ENCODE assay signal across 26 cellular contexts in genomic region chr16:22962905-22963304, GRCh38.
DNase-seq lines count a peak whose midpoint lies in the region; ATAC-seq, FAIRE-seq and TF ChIP-seq lines count a peak whose summit lies in the region.
"Had no signal": no experiment of that assay in that cellular context is flagged by ENCODE, and none has a peak within 500 bp of the region (broad histone marks: within the 10 kb centered on the region; RNA-seq: fewer than 3 reads in every experiment).

No MANE protein-coding gene starts in this region.

- peaks cover 54% of the 10 kb centered on the region for H3K27me3 Mint-ChIP-seq in activated T-helper 17 cell treated with anti-CD3 and anti-CD28 coated beads, Interleukin-2, amount 50 U/mL, for 72 hours
- peaks cover 5% of the 10 kb centered on the region for H3K27me3 Mint-ChIP-seq in activated T-helper 1 cell treated with anti-CD3 and anti-CD28 coated beads, Interleukin-12 subunit alpha, Interleukin-12 subunit beta, Interleukin-2, Interleukin-4 antibody, amounts not matched to agents 30 ng/mL and 10 ng/mL and 1 ng/mL, durations not matched to agents 14 hours and 24 hours and 36 hours (ENCODE audit: insufficient read depth)

- H3K23ac ChIP-seq in H1 (ENCODE audit: insufficient read length): no peak overlapping the region

- H2BK120ac ChIP-seq in H1 (replicated peaks; ENCODE audit: low read depth, low read length): no peak overlapping the region

- H3K27ac ChIP-seq in HEK293 (ENCODE audit: extremely low read depth, low read depth, low read length) (no peak overlapping the region), H1 (ENCODE audit: low read depth, low read length) (no peak overlapping the region), iPS-20b (ENCODE audit: low read length) (no peak overlapping the region)
- H3K27ac ChIP-seq: A549; BLaER1 treated with 17β-estradiol and CSF1 and Interleukin-3, amounts not matched to agents 10 nM and 100 nM had no signal

- no peak for TF ChIP-seq EP300 in H1 (IDR thresholded peaks at IDR 0.05; ENCODE audit: borderline replicate concordance in 1 of 2, low read depth in 2 of 2, low read length in 2 of 2)

- DNase-seq in ELF-1 (ENCODE audit: low read depth, low spot score) (peak; percentile 8), H1 (ENCODE audit: low read depth in 1 of 2, low spot score in 2 of 2) (peak in 1 of 2 experiments; percentile 37), HUDEP-2 (lab: John Stamatoyannopoulos, UW; ENCODE audit: unreplicated experiment in 76 of 76) (no peak)
- no peak for DNase-seq in activated T-helper 1 cell treated with anti-CD3 and anti-CD28 coated beads, Interleukin-12 subunit alpha, Interleukin-12 subunit beta, Interleukin-2, Interleukin-4 antibody, amounts not matched to agents 30 ng/mL and 10 ng/mL and 1 ng/mL, durations not matched to agents 14 hours and 24 hours and 36 hours (ENCODE audit: low spot score)
- DNase-seq: 8988T; ACHN; AML-193; BE2C; CD4-positive, alpha-beta T cell; CD8-positive, alpha-beta memory T cell; DMS 273 treated with DMSO at 0.1 percent for 48 hours; DMS79; EL; GF-D8; H9; HFFc6 had no signal

- ATAC-seq in activated T-helper 17 cell treated with anti-CD3 and anti-CD28 coated beads, Interleukin-2, amount 50 U/mL, for 72 hours (replicated peaks): no peak
- ATAC-seq: A549, HCT116 had no signal

- H3K27me3 ChIP-seq in H1 (replicated peaks in 1 of 4; ENCODE audit: control insufficient read depth in 3 of 4, extremely low read depth in 1 of 4, insufficient read depth in 3 of 4, low read length in 3 of 4) (no peaks in the 10 kb centered on the region; a peak in 1 of 7 replicates), iPS-20b (ENCODE audit: insufficient read depth, low read length) (no peaks in the 10 kb centered on the region)
- H3K27me3 ChIP-seq: BE2C; BLaER1 treated with 17β-estradiol and CSF1 and Interleukin-3, amounts not matched to agents 10 nM and 100 nM had no signal

- H4K91ac ChIP-seq in H1 (replicated peaks; ENCODE audit: insufficient read length, low read length): no peak overlapping the region

- H3K9me3 ChIP-seq in HEK293 (ENCODE audit: control insufficient read depth, insufficient read depth, low read depth, low read length) (no peaks in the 10 kb centered on the region), H1 (ENCODE audit: insufficient read depth in 2 of 2, low read depth in 1 of 2, low read length in 1 of 2) (peaks cover 14 to 17% of the 10 kb centered on the region in 2 experiments), iPS-20b (ENCODE audit: insufficient read depth, low read depth, low read length) (peaks cover 16% of the 10 kb centered on the region)

- H3K9me3 Mint-ChIP-seq in activated T-helper 17 cell treated with anti-CD3 and anti-CD28 coated beads, Interleukin-2, amount 50 U/mL, for 72 hours: peaks cover 4% of the 10 kb centered on the region
- no peaks in the 10 kb centered on the region for H3K9me3 Mint-ChIP-seq in activated T-helper 1 cell treated with anti-CD3 and anti-CD28 coated beads, Interleukin-12 subunit alpha, Interleukin-12 subunit beta, Interleukin-2, Interleukin-4 antibody, amounts not matched to agents 30 ng/mL and 10 ng/mL and 1 ng/mL, durations not matched to agents 14 hours and 24 hours and 36 hours
- H3K9me3 Mint-ChIP-seq: HFFc6 had no signal

- H4K5ac ChIP-seq in H1 (ENCODE audit: insufficient read length, low read depth, low read length): no peak overlapping the region

- no peaks in the 10 kb centered on the region for H3K79me2 ChIP-seq in H1 (ENCODE audit: control insufficient read depth in 1 of 2, insufficient read depth in 2 of 2, low read length in 2 of 2)

- no peaks in the 10 kb centered on the region for H3K79me1 ChIP-seq in H1 (ENCODE audit: low read depth, low read length)

- H3K36me3 Mint-ChIP-seq in activated T-helper 17 cell treated with anti-CD3 and anti-CD28 coated beads, Interleukin-2, amount 50 U/mL, for 72 hours (ENCODE audit: low read depth): no peaks in the 10 kb centered on the region
- H3K36me3 Mint-ChIP-seq in activated T-helper 1 cell treated with anti-CD3 and anti-CD28 coated beads, Interleukin-12 subunit alpha, Interleukin-12 subunit beta, Interleukin-2, Interleukin-4 antibody, amounts not matched to agents 30 ng/mL and 10 ng/mL and 1 ng/mL, durations not matched to agents 14 hours and 24 hours and 36 hours (ENCODE audit: low read depth): no peaks in the 10 kb centered on the region
- H3K36me3 Mint-ChIP-seq: CD14-positive monocyte; CD8-positive, alpha-beta memory T cell had no signal

- H3K9ac ChIP-seq in H1 (replicated peaks in 1 of 4; ENCODE audit: extremely low read depth in 1 of 4, low read depth in 3 of 4, low read length in 3 of 4) (no peak overlapping the region), iPS-20b (ENCODE audit: low read depth, low read length) (no peak overlapping the region)
- H3K9ac ChIP-seq: BLaER1 treated with 17β-estradiol and CSF1 and Interleukin-3, amounts not matched to agents 10 nM and 100 nM had no signal

- H4K20me1 ChIP-seq in H1 (replicated peaks in 1 of 2; ENCODE audit: control insufficient read depth in 1 of 2, insufficient read depth in 2 of 2, low read length in 2 of 2): no peaks in the 10 kb centered on the region
- H4K20me1 ChIP-seq: BLaER1 treated with 17β-estradiol and CSF1 and Interleukin-3, amounts not matched to agents 10 nM and 100 nM had no signal

- no peak overlapping the region; the same call in 1 of the 2 replicates for H2BK5ac ChIP-seq in H1 (ENCODE audit: low read depth, low read length)

- H4K8ac ChIP-seq in H1 (ENCODE audit: extremely low read depth, insufficient read depth, low read length): no peak overlapping the region

- no peak overlapping the region for H3K4me3 Mint-ChIP-seq in activated T-helper 17 cell treated with anti-CD3 and anti-CD28 coated beads, Interleukin-2, amount 50 U/mL, for 72 hours
- H3K4me3 Mint-ChIP-seq in activated T-helper 1 cell treated with anti-CD3 and anti-CD28 coated beads, Interleukin-12 subunit alpha, Interleukin-12 subunit beta, Interleukin-2, Interleukin-4 antibody, amounts not matched to agents 30 ng/mL and 10 ng/mL and 1 ng/mL, durations not matched to agents 14 hours and 24 hours and 36 hours: no peak overlapping the region
- H3K4me3 Mint-ChIP-seq: CD14-positive monocyte; CD4-positive, alpha-beta T cell; CD8-positive, alpha-beta memory T cell; H9; HFFc6 had no signal

- no peak overlapping the region for H3K4me2 ChIP-seq in H1 (ENCODE audit: insufficient read depth in 1 of 2, low read depth in 2 of 2, low read length in 2 of 2)
- H3K4me2 ChIP-seq: A549; BLaER1 treated with 17β-estradiol and CSF1 and Interleukin-3, amounts not matched to agents 10 nM and 100 nM had no signal

- H3K23me2 ChIP-seq in H1 (ENCODE audit: low read depth, low read length): no peaks in the 10 kb centered on the region

- H2AK5ac ChIP-seq in H1 (ENCODE audit: low read depth, low read length): no peak overlapping the region

- POLR2A ChIA-PET in HEK293 (lab: Yijun Ruan, JAX) (no interaction called here), H1 (lab: Charles Lee; ENCODE audit: partially characterized antibody) (no interaction called here)

- no peak overlapping the region for H3K56ac ChIP-seq in H1 (replicated peaks; ENCODE audit: insufficient read length, low read depth, low read length)

- no peak overlapping the region for H2BK12ac ChIP-seq in H1 (ENCODE audit: low read depth, low read length)

- H2BK15ac ChIP-seq in H1 (ENCODE audit: low read length): no peak overlapping the region

- no peak overlapping the region for H3K27ac Mint-ChIP-seq in activated T-helper 17 cell treated with anti-CD3 and anti-CD28 coated beads, Interleukin-2, amount 50 U/mL, for 72 hours
- H3K27ac Mint-ChIP-seq in activated T-helper 1 cell treated with anti-CD3 and anti-CD28 coated beads, Interleukin-12 subunit alpha, Interleukin-12 subunit beta, Interleukin-2, Interleukin-4 antibody, amounts not matched to agents 30 ng/mL and 10 ng/mL and 1 ng/mL, durations not matched to agents 14 hours and 24 hours and 36 hours: no peak overlapping the region
- H3K27ac Mint-ChIP-seq: CD14-positive monocyte; CD4-positive, alpha-beta T cell; CD8-positive, alpha-beta memory T cell; H9; HFFc6 had no signal

- 0 out of 2 replicates have a peak overlapping the region, but pooled peaks have one; percentile 10 for H2AFZ ChIP-seq in H1 (ENCODE audit: low read length)

- H3K4me1 ChIP-seq in HEK293 (ENCODE audit: control insufficient read depth, insufficient read depth, low read length): no peaks in the 10 kb centered on the region
- H3K4me1 ChIP-seq in H1 (replicated peaks in 1 of 4; ENCODE audit: control insufficient read depth in 3 of 4, insufficient read depth in 4 of 4, low read length in 3 of 4): no peaks in the 10 kb centered on the region; a peak in 3 of 7 replicates
- H3K4me1 ChIP-seq in iPS-20b (ENCODE audit: insufficient read depth, low read length): no peaks in the 10 kb centered on the region
- H3K4me1 ChIP-seq: A549 had no signal

- H3K36me3 ChIP-seq in HEK293 (ENCODE audit: control insufficient read depth in 2 of 2, insufficient read depth in 1 of 2, low read length in 2 of 2) (no peaks in the 10 kb centered on the region), H1 (ENCODE audit: control insufficient read depth in 2 of 4, insufficient read depth in 4 of 4, low read length in 3 of 4) (no peaks in the 10 kb centered on the region), iPS-20b (ENCODE audit: insufficient read depth, low read depth, low read length) (no peaks in the 10 kb centered on the region)
- H3K36me3 ChIP-seq: BE2C; BLaER1 treated with 17β-estradiol and CSF1 and Interleukin-3, amounts not matched to agents 10 nM and 100 nM had no signal

- no peak for TF ChIP-seq POLR2A in H1 (IDR thresholded peaks at IDR 0.05; ENCODE audit: control extremely low read depth in 1 of 2, low read depth in 2 of 2, low read length in 2 of 2)

- TF ChIP-seq CTCF in HEK293 (tag by site-specific recombination; IDR thresholded peaks at IDR 0.05) (no peak), H1 (IDR thresholded peaks at IDR 0.05; ENCODE audit: control extremely low read depth in 1 of 3, insufficient read depth in 1 of 3, low read depth in 1 of 3, low read length in 3 of 3) (no peak)

- H3K4me3 ChIP-seq in HEK293 (ENCODE audit: low read depth, low read length) (no peak overlapping the region), H1 (ENCODE audit: extremely low read depth in 1 of 4, insufficient read depth in 2 of 4, low read depth in 3 of 4, low read length in 4 of 4) (peak overlapping the region in 1 of 4 experiments; percentile 29; a peak in 1 of 8 replicates), iPS-20b (ENCODE audit: low read length) (peak overlapping the region; percentile 40; the same call in 1 of the 2 replicates)
- H3K4me3 ChIP-seq: A549; BLaER1 treated with 17β-estradiol and CSF1 and Interleukin-3, amounts not matched to agents 10 nM and 100 nM had no signal

- 0 out of 2 replicates have a peak overlapping the region, but pooled peaks have one; percentile 21 for H2BK20ac ChIP-seq in H1 (ENCODE audit: low read length)

- CTCF ChIA-PET in HEK293 (lab: Yijun Ruan, JAX): interaction anchor here (0.6 to 1.0 kb wide), 2 partner anchors 14 to 214 kb away, joined by 3 read pairs; no protein-coding TSS in a partner anchor
- CTCF ChIA-PET in H1 (lab: Charles Lee; ENCODE audit: partially characterized antibody): interaction anchor here (0.7 to 2.2 kb wide), 5 partner anchors 10 to 97 kb away, joined by 3 to 10 read pairs (median 3); no protein-coding TSS in a partner anchor

- FAIRE-seq in H1 (lab: Jason Lieb, UNC): no peak
- FAIRE-seq: A549, D721Med, GM12891, GM18507 had no signal

- H3K14ac ChIP-seq in H1 (ENCODE audit: insufficient read length): no peak overlapping the region

- H3K18ac ChIP-seq in H1 (ENCODE audit: extremely low read depth, low read length): no peak overlapping the region

- H3K4me1 Mint-ChIP-seq in activated T-helper 17 cell treated with anti-CD3 and anti-CD28 coated beads, Interleukin-2, amount 50 U/mL, for 72 hours: no peaks in the 10 kb centered on the region
- no peaks in the 10 kb centered on the region for H3K4me1 Mint-ChIP-seq in activated T-helper 1 cell treated with anti-CD3 and anti-CD28 coated beads, Interleukin-12 subunit alpha, Interleukin-12 subunit beta, Interleukin-2, Interleukin-4 antibody, amounts not matched to agents 30 ng/mL and 10 ng/mL and 1 ng/mL, durations not matched to agents 14 hours and 24 hours and 36 hours (ENCODE audit: low read depth)
- H3K4me1 Mint-ChIP-seq: CD14-positive monocyte; CD8-positive, alpha-beta memory T cell had no signal

- H3K4ac ChIP-seq in H1 (replicated peaks; ENCODE audit: insufficient read length, low read depth, low read length): no peak overlapping the region

- WGBS in H1 (ENCODE audit: extremely low coverage in 1 of 2, insufficient coverage in 1 of 2, insufficient read length in 1 of 2, insufficient replicate concordance in 2 of 2, low coverage in 1 of 2, low lambda C conversion rate in 2 of 2, missing lambda C conversion rate in 1 of 2), 2 experiments: 79% methylated on average over 1 of the region's 1 CpG; no CpG with 5 or more reads in 1 of the 2 experiments

- intact Hi-C loops in activated T-helper 1 cell treated with anti-CD3 and anti-CD28 coated beads, Interleukin-12 subunit alpha, Interleukin-12 subunit beta, Interleukin-2, Interleukin-4 antibody, amounts not matched to agents 30 ng/mL and 10 ng/mL and 1 ng/mL, durations not matched to agents 14 hours and 24 hours and 36 hours (cut with micrococcal nuclease): no loop called here

- no peak for TF ChIP-seq RAD21 in H1 (IDR thresholded peaks at IDR 0.05 in 1 of 2, conservative IDR thresholded peaks at IDR 0.05 in 1 of 2; ENCODE audit: low read depth in 2 of 2, low read length in 2 of 2)
